Comparison of ENCODE assay signal across 1 cellular context in genomic region chr2:178508646-178509045, GRCh38.
TF ChIP-seq lines count a peak whose summit lies in the region.

No MANE protein-coding gene starts in this region.

TF ChIP-seq in K562, 482 proteins besides CTCF, POLR2A, EP300 and RAD21:
- TF ChIP-seq FOXO4 (CRISPR knock-in tag; IDR thresholded peaks at IDR 0.05) (no peak), RFX7 (CRISPR knock-in tag; IDR thresholded peaks at IDR 0.05) (no peak), CBX8 (IDR thresholded peaks at IDR 0.05; ENCODE audit: borderline replicate concordance, extremely low read depth, low read depth, low read length, poor library complexity, severe bottlenecking) (no peak), ZBTB33 (CRISPR knock-in tag; IDR thresholded peaks at IDR 0.05) (no peak), ESRRA (IDR thresholded peaks at IDR 0.05; ENCODE audit: borderline replicate concordance, low read depth) (no peak), CHAMP1 (IDR thresholded peaks at IDR 0.05) (no peak), NBN (IDR thresholded peaks at IDR 0.05; ENCODE audit: low read depth) (no peak), ZC3H11A (IDR thresholded peaks at IDR 0.05; ENCODE audit: low read depth, low read length) (no peak), EHMT2 (IDR thresholded peaks at IDR 0.05) (no peak), PATZ1 (CRISPR knock-in tag; IDR thresholded peaks at IDR 0.05; ENCODE audit: borderline replicate concordance) (no peak), CREB1 (IDR thresholded peaks at IDR 0.05) (no peak), CREB1 (CRISPR knock-in tag; IDR thresholded peaks at IDR 0.05) (no peak)
- TF ChIP-seq, protein P1, sequence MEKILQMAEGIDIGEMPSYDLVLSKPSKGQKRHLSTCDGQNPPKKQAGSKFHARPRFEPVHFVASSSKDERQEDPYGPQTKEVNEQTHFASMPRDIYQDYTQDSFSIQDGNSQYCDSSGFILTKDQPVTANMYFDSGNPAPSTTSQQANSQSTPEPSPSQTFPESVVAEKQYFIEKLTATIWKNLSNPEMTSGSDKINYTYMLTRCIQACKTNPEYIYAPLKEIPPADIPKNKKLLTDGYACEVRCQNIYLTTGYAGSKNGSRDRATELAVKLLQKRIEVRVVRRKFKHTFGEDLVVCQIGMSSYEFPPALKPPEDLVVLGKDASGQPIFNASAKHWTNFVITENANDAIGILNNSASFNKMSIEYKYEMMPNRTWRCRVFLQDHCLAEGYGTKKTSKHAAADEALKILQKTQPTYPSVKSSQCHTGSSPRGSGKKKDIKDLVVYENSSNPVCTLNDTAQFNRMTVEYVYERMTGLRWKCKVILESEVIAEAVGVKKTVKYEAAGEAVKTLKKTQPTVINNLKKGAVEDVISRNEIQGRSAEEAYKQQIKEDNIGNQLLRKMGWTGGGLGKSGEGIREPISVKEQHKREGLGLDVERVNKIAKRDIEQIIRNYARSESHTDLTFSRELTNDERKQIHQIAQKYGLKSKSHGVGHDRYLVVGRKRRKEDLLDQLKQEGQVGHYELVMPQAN (IDR thresholded peaks at IDR 0.05; ENCODE audit: borderline replicate concordance): no peak
